13 cellular contexts compared by ENCODE assay signal in the genomic region with DNA sequence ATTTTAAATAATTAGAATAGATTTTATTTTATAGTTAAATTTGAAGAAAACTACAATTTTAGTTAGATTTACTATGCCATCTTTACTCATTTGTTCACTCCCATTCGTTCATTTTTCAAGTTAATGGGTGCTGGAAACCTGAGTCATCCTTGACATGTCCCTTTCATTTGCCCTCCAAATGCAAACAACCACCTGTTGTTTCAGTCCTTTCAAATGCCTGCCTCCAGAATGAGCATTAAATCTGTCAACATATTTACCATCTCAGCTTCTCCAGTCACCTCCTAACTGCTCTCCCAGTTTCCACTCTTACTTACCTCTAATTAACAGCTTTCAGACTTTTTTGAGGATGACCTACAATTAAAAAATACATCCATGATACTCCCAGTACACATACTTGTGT.
DNase-seq lines count a peak whose midpoint lies in the region; ATAC-seq, FAIRE-seq and TF ChIP-seq lines count a peak whose summit lies in the region.
"Had no signal": no experiment of that assay in that cellular context is flagged by ENCODE, and none has a peak within 500 bp of the region (broad histone marks: within the 10 kb centered on the region; RNA-seq: fewer than 3 reads in every experiment).

No MANE protein-coding gene starts in this region.

- H3K9me3 Mint-ChIP-seq in MCF 10A (ENCODE audit: unreplicated experiment): no peaks in the 10 kb centered on the region
- H3K9me3 Mint-ChIP-seq: stimulated activated naive CD8-positive, alpha-beta T cell treated with anti-CD3 and anti-CD28 coated beads, Interleukin-15, Interleukin-2, amounts not matched to agents 100 ng/mL and 50 ng/mL, for 24 hours had no signal

- TF ChIP-seq CTCF in K562 (IDR thresholded peaks at IDR 0.05 in 2 of 3, conservative IDR thresholded peaks at IDR 0.05 in 1 of 3; ENCODE audit: insufficient read depth in 2 of 3, low read depth in 1 of 3, low read length in 3 of 3): no peak
- TF ChIP-seq CTCF in MCF 10A (IDR thresholded peaks at IDR 0.05; ENCODE audit: unreplicated experiment): no peak

- in situ Hi-C loops in K562 (cut with MboI): no loop called here

- WGBS in K562 (ENCODE audit: insufficient coverage, low coverage, missing lambda C conversion rate): 0% methylated on average over 1 of the region's 1 CpG

- no peaks in the 10 kb centered on the region for H3K9me3 ChIP-seq in K562 (replicated peaks; ENCODE audit: control insufficient read depth, insufficient read depth, low read depth, low read length)

- H3K36me3 ChIP-seq in K562 (ENCODE audit: control insufficient read depth, insufficient read depth, low read length) (no peaks in the 10 kb centered on the region), rectal smooth muscle tissue (ENCODE audit: control insufficient read depth, insufficient read depth, low read length) (no peaks in the 10 kb centered on the region)
- H3K36me3 ChIP-seq: brain microvascular endothelial cell had no signal

- no peak for TF ChIP-seq EP300 in K562 (IDR thresholded peaks at IDR 0.05; ENCODE audit: low read length)

- no peak for DNase-seq in H54 (ENCODE audit: insufficient read length, low spot score)
- peak; percentile 35 for DNase-seq in NCI-H2029 (lab: John Stamatoyannopoulos, UW)
- DNase-seq in K562 (ENCODE audit: extremely low read depth in 1 of 4, low spot score in 3 of 4): no peak
- DNase-seq in activated CD4-positive, alpha-beta T cell treated with anti-CD3 and anti-CD28 coated beads, Interleukin-2, amount 50 U/mL, for 4 hours: no peak
- DNase-seq in GM12892 (ENCODE audit: insufficient read length): no peak
- DNase-seq in GDM1 (lab: John Stamatoyannopoulos, UW): no peak
- no peak for DNase-seq in MCF 10A (ENCODE audit: unreplicated experiment)
- DNase-seq: activated CD4-positive, alpha-beta T cell treated with anti-CD3 and anti-CD28 coated beads, Interleukin-2, amount 10 ng/mL, durations not matched to agents 24 days and 14 days; activated effector memory CD4-positive, alpha-beta T cell treated with anti-CD3 and anti-CD28 coated beads, Interleukin-2, amount 50 U/mL, for 16 hours; brain microvascular endothelial cell; hypothalamus had no signal

- H3K4me2 ChIP-seq in K562 (ENCODE audit: insufficient read depth, low read length): no peak overlapping the region

- H3K4me3 Mint-ChIP-seq in MCF 10A (ENCODE audit: unreplicated experiment): no peak overlapping the region
- H3K4me3 Mint-ChIP-seq: activated CD4-positive, alpha-beta T cell treated with anti-CD3 and anti-CD28 coated beads, Interleukin-2, amount 10 ng/mL, durations not matched to agents 24 days and 14 days; stimulated activated naive CD8-positive, alpha-beta T cell treated with anti-CD3 and anti-CD28 coated beads, Interleukin-15, Interleukin-2, amounts not matched to agents 100 ng/mL and 50 ng/mL, for 24 hours had no signal

- H3K27me3 ChIP-seq in K562 (ENCODE audit: control insufficient read depth in 2 of 2, insufficient read depth in 2 of 2, low read length in 2 of 2) (no peaks in the 10 kb centered on the region), rectal smooth muscle tissue (ENCODE audit: control insufficient read depth, insufficient read depth, low read length) (no peaks in the 10 kb centered on the region)
- H3K27me3 ChIP-seq: brain microvascular endothelial cell had no signal

- no peaks in the 10 kb centered on the region for H3K79me2 ChIP-seq in K562 (ENCODE audit: control insufficient read depth, insufficient read depth, low read length)

- CTCF ChIA-PET in K562 (lab: Yijun Ruan, JAX; ENCODE audit: low intra/inter-chr PET ratio) (no interaction called here), MCF 10A (lab: Yijun Ruan, JAX) (no interaction called here)

- H3K36me3 Mint-ChIP-seq in MCF 10A (ENCODE audit: insufficient read depth, unreplicated experiment): no peaks in the 10 kb centered on the region

- H2AFZ ChIP-seq in K562 (ENCODE audit: low read depth, low read length): no peak overlapping the region

- intact Hi-C loops in K562 (cut with micrococcal nuclease): no loop called here
- intact Hi-C loops in MCF 10A (cut with micrococcal nuclease): no loop called here

- H3K9me1 ChIP-seq in K562 (ENCODE audit: control insufficient read depth, insufficient read depth, low read length): no peaks in the 10 kb centered on the region

- no peak overlapping the region for H3K9ac ChIP-seq in K562 (ENCODE audit: insufficient read depth in 1 of 2, low read depth in 2 of 2, low read length in 2 of 2)
- H3K9ac ChIP-seq in rectal smooth muscle tissue (ENCODE audit: low read length): no peak overlapping the region

- H3K27me3 Mint-ChIP-seq in MCF 10A (ENCODE audit: insufficient read depth, unreplicated experiment): no peaks in the 10 kb centered on the region
- H3K27me3 Mint-ChIP-seq: activated CD4-positive, alpha-beta T cell treated with anti-CD3 and anti-CD28 coated beads, Interleukin-2, amount 10 ng/mL, durations not matched to agents 24 days and 14 days; stimulated activated naive CD8-positive, alpha-beta T cell treated with anti-CD3 and anti-CD28 coated beads, Interleukin-15, Interleukin-2, amounts not matched to agents 100 ng/mL and 50 ng/mL, for 24 hours had no signal

- FAIRE-seq in H54 (lab: Jason Lieb, UNC): peak; percentile 38
- FAIRE-seq in K562 (lab: Jason Lieb, UNC): no peak
- FAIRE-seq in GM12892 (lab: Jason Lieb, UNC): no peak

- no peak overlapping the region for H3K27ac Mint-ChIP-seq in MCF 10A (ENCODE audit: low read depth, unreplicated experiment)
- H3K27ac Mint-ChIP-seq: activated CD4-positive, alpha-beta T cell treated with anti-CD3 and anti-CD28 coated beads, Interleukin-2, amount 10 ng/mL, durations not matched to agents 24 days and 14 days; stimulated activated naive CD8-positive, alpha-beta T cell treated with anti-CD3 and anti-CD28 coated beads, Interleukin-15, Interleukin-2, amounts not matched to agents 100 ng/mL and 50 ng/mL, for 24 hours had no signal

- H3K4me1 Mint-ChIP-seq in MCF 10A (ENCODE audit: insufficient read depth, unreplicated experiment): no peaks in the 10 kb centered on the region

- H3K4me3 ChIP-seq in K562 (no peak overlapping the region), rectal smooth muscle tissue (ENCODE audit: low read length) (no peak overlapping the region)

- H4K20me1 ChIP-seq in K562 (replicated peaks; ENCODE audit: control insufficient read depth, insufficient read depth, low read length): no peaks in the 10 kb centered on the region

- BruUV-seq in K562 (replicated peaks; lab: Mats Ljungman, UMichigan): no TSS peak
- BruUV-seq in MCF 10A (replicated peaks; lab: Mats Ljungman, UMichigan): no TSS peak

- TF ChIP-seq RAD21 in K562 (CRISPR knock-in tag; conservative IDR thresholded peaks at IDR 0.05 in 1 of 2, IDR thresholded peaks at IDR 0.05 in 1 of 2): no peak

- H3K4me1 ChIP-seq in K562 (replicated peaks in 1 of 2; ENCODE audit: control insufficient read depth in 2 of 2, insufficient read depth in 2 of 2, low read length in 2 of 2): no peaks in the 10 kb centered on the region
- peaks cover 51% of the 10 kb centered on the region for H3K4me1 ChIP-seq in rectal smooth muscle tissue (ENCODE audit: control insufficient read depth, insufficient read depth, low read length)

- POLR2A ChIA-PET in K562 (lab: Yijun Ruan, JAX) (no interaction called here), MCF 10A (lab: Yijun Ruan, JAX) (no interaction called here)

- ATAC-seq in K562: no peak

- TF ChIP-seq POLR2A in H54 (IDR thresholded peaks at IDR 0.05; ENCODE audit: low read depth, low read length) (no peak), K562 (conservative IDR thresholded peaks at IDR 0.05) (no peak), GM12892 (IDR thresholded peaks at IDR 0.05; ENCODE audit: low read depth, low read length) (no peak)

- H3K27ac ChIP-seq in K562 (ENCODE audit: extremely low read depth, low read depth, low read length): no peak overlapping the region
- peak overlapping the region; percentile 66 for H3K27ac ChIP-seq in rectal smooth muscle tissue (ENCODE audit: low read depth, low read length)
- H3K27ac ChIP-seq: brain microvascular endothelial cell had no signal

TF ChIP-seq in K562, 482 proteins besides CTCF, POLR2A, EP300 and RAD21:
- TF ChIP-seq, protein P1, sequence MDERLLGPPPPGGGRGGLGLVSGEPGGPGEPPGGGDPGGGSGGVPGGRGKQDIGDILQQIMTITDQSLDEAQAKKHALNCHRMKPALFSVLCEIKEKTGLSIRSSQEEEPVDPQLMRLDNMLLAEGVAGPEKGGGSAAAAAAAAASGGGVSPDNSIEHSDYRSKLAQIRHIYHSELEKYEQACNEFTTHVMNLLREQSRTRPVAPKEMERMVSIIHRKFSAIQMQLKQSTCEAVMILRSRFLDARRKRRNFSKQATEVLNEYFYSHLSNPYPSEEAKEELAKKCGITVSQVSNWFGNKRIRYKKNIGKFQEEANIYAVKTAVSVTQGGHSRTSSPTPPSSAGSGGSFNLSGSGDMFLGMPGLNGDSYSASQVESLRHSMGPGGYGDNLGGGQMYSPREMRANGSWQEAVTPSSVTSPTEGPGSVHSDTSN (CRISPR knock-in tag; IDR thresholded peaks at IDR 0.05; ENCODE audit: low read depth): no peak
- TF ChIP-seq, protein P1 (tag; conservative IDR thresholded peaks at IDR 0.05; ENCODE audit: low read depth): 0 out of 2 replicates have a peak, but pooled peaks have one; percentile 20
- TF ChIP-seq ZNF24 (IDR thresholded peaks at IDR 0.05): no peak
- TF ChIP-seq MEIS2 (IDR thresholded peaks at IDR 0.05; ENCODE audit: partially characterized antibody): peak; percentile 56
- TF ChIP-seq, protein P2, sequence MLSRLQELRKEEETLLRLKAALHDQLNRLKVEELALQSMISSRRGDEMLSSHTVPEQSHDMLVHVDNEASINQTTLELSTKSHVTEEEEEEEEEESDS (CRISPR knock-in tag; IDR thresholded peaks at IDR 0.05): no peak
